9 cellular contexts compared by ENCODE assay signal in the genomic region with DNA sequence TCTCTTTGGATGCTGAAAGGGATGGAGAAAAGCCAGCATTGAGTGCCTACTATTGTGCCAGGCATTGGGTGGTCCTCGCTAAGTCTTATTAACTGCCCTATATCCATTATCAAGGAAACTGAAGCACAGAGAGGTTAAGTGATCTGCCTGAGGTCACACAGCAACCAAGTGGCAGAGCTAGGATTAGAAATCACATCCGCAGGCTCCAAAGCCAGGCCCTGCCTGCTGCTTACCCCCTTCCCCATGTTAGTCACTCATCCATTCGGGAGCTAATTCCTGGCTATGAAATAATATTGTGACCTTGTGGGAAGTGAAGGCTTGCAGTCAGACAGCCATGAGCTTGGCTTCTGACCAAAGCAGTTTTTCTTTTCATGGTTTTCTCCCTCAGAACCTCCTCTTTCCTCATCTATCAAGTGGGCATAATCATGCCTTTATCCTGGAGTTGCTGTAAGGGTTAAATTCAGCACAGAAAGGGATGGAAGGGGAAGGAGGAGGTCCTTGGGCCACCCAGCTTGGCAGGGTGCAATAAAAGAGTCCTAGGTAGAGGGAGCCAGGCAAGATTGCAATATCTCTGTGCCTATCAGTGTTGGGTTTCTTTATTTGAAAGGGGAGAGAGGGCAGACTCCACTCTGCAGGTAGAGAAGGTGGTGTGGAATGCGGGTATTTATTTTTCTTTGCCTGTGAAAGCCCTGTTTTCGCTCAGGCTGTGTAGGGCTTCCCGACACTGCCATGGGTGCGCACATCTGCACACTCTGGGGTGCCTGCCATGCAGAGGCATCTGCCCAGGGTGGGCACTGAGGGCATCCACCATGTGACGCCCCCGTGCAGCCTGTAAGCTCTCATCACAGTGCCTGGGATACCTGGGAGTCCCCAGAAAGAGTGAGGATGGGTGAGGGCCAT. TPM values are rescaled to one million over a fixed set of nuclear protein-coding genes. Genes with fewer than 3 reads are reported as not detected.
DNase-seq lines count a peak whose midpoint lies in the region; ATAC-seq and TF ChIP-seq lines count a peak whose summit lies in the region.
"Had no signal": no experiment of that assay in that cellular context is flagged by ENCODE, and none has a peak within 500 bp of the region (broad histone marks: within the 10 kb centered on the region; RNA-seq: fewer than 3 reads in every experiment).

No MANE protein-coding gene starts in this region.

- H3K9me3 ChIP-seq in GM23248 (ENCODE audit: low read depth), result no peaks in the 10 kb centered on the region
- H3K9me3 ChIP-seq in PC-9 (ENCODE audit: insufficient read depth, low read depth), result no peaks in the 10 kb centered on the region
- H3K9me3 ChIP-seq in prostate gland, result no peaks in the 10 kb centered on the region
- H3K9me3 ChIP-seq: SJSA1 had no signal

- TF ChIP-seq CTCF in PC-9 (conservative IDR thresholded peaks at IDR 0.05) (no peak), endothelial cell (IDR thresholded peaks at IDR 0.05; ENCODE audit: unreplicated experiment) (no peak), prostate gland (IDR thresholded peaks at IDR 0.05) (no peak)

- H3K36me3 ChIP-seq in GM23248 (ENCODE audit: low read depth) (no peaks in the 10 kb centered on the region), PC-9 (ENCODE audit: low read depth) (0 out of 2 replicates have a peak, but pooled peaks cover 7% of the 10 kb centered on the region), prostate gland (no peaks in the 10 kb centered on the region)

- peak overlapping the region; percentile 18; the same call in 1 of the 2 replicates for H3K9ac ChIP-seq in GM23248

- peaks cover 26% of the 10 kb centered on the region for H3K27me3 Mint-ChIP-seq in endothelial cell (ENCODE audit: unreplicated experiment)

- CTCF ChIA-PET in PC-9 (lab: Charles Lee), result no interaction called here

- BruUV-seq in PC-9 (replicated peaks; lab: Mats Ljungman, UMichigan), result no TSS peak

- no peaks in the 10 kb centered on the region for H4K20me1 ChIP-seq in GM23248 (ENCODE audit: insufficient read depth)
- H4K20me1 ChIP-seq in PC-9 (ENCODE audit: insufficient read depth), result peaks cover 22% of the 10 kb centered on the region

- H3K79me2 ChIP-seq in GM23248 (ENCODE audit: insufficient read depth) (peaks cover 90% of the 10 kb centered on the region), PC-9 (ENCODE audit: low read depth) (peaks cover 94% of the 10 kb centered on the region)

- H3K36me3 Mint-ChIP-seq in endothelial cell (ENCODE audit: low read depth, unreplicated experiment), result peaks cover 6% of the 10 kb centered on the region

- H3K4me3 Mint-ChIP-seq in endothelial cell (ENCODE audit: unreplicated experiment), result peak overlapping the region; percentile 76

- H3K27ac ChIP-seq in GM23248 (no peak overlapping the region), PC-9 (peak overlapping the region; percentile 94), prostate gland (peak overlapping the region; percentile 96 to 99)

- no peaks in the 10 kb centered on the region for H3K9me3 Mint-ChIP-seq in endothelial cell (ENCODE audit: unreplicated experiment)

- peaks cover 53% of the 10 kb centered on the region for H3K4me1 Mint-ChIP-seq in endothelial cell (ENCODE audit: unreplicated experiment)

- peak overlapping the region; percentile 100 for H3K27ac Mint-ChIP-seq in endothelial cell (ENCODE audit: unreplicated experiment)

- H3F3A ChIP-seq in GM23248 (ENCODE audit: insufficient read depth), result peaks cover 9% of the 10 kb centered on the region
- H3F3A ChIP-seq in PC-9 (ENCODE audit: insufficient read depth, low read depth), result peaks cover 57% of the 10 kb centered on the region

- no peaks in the 10 kb centered on the region for H3K9me2 ChIP-seq in GM23248 (ENCODE audit: insufficient read depth)
- no peaks in the 10 kb centered on the region for H3K9me2 ChIP-seq in PC-9 (ENCODE audit: insufficient read depth)

- POLR2A ChIA-PET in PC-9 (lab: Charles Lee; ENCODE audit: unreplicated experiment), result interaction anchor here (0.6 kb wide), 2 partner anchors 9 to 18 kb away, joined by 3 to 6 read pairs; no protein-coding TSS in a partner anchor

- ATAC-seq in HG03097 (IDR thresholded peaks at IDR 0.05; ENCODE audit: low FRiP score, unreplicated experiment) (no peak), HG02884 (IDR thresholded peaks at IDR 0.05; ENCODE audit: unreplicated experiment) (no peak), esophagus mucosa (no peak)

- no peak for TF ChIP-seq POLR2A in prostate gland (IDR thresholded peaks at IDR 0.05)

- intact Hi-C loops in PC-9 (cut with micrococcal nuclease; ENCODE audit: unreplicated experiment), result no loop called here
- intact Hi-C loops in prostate gland (cut with DNase I), result loop anchor here (5.0 kb wide), 1 partner anchor 50 kb away; no protein-coding TSS in a partner anchor

- no peak overlapping the region for H3K4me2 ChIP-seq in GM23248 (ENCODE audit: unreplicated experiment)
- peak overlapping the region; percentile 88 for H3K4me2 ChIP-seq in PC-9

- H2AFZ ChIP-seq in GM23248 (no peak overlapping the region), PC-9 (no peak overlapping the region)

- H3K4me1 ChIP-seq in GM23248 (ENCODE audit: insufficient read depth), result peaks cover 23% of the 10 kb centered on the region
- H3K4me1 ChIP-seq in PC-9 (replicated peaks; ENCODE audit: insufficient read depth), result peaks cover 93% of the 10 kb centered on the region
- peaks cover 62% of the 10 kb centered on the region for H3K4me1 ChIP-seq in prostate gland (replicated peaks)

- in situ Hi-C loops in GM23248 (cut with MboI), result loop anchor here (25.0 kb wide), 2 partner anchors 170 to 345 kb away; a partner anchor contains a TSS

- WGBS in GM23248 (ENCODE audit: low coverage in 1 of 2, low lambda C conversion rate in 2 of 2, missing lambda C conversion rate in 2 of 2), 2 experiments, result 84% methylated on average over 9 of the region's 9 CpGs
- 47% methylated on average over 9 of the region's 9 CpGs for WGBS in prostate gland

- DNase-seq in GM23248 (no peak), PC-9 (peak; percentile 23 to 58), endothelial cell (ENCODE audit: low spot score) (no peak), prostate gland (ENCODE audit: low spot score) (no peak), NCI-H2227 (lab: John Stamatoyannopoulos, UW; ENCODE audit: unreplicated experiment) (no peak)

- H3K27me3 ChIP-seq in GM23248 (replicated peaks; ENCODE audit: insufficient read depth) (no peaks in the 10 kb centered on the region), PC-9 (ENCODE audit: insufficient read depth, low read depth) (no peaks in the 10 kb centered on the region), prostate gland (replicated peaks; ENCODE audit: insufficient read depth) (no peaks in the 10 kb centered on the region)
- H3K27me3 ChIP-seq: SJSA1 had no signal

- H3K4me3 ChIP-seq in GM23248, result no peak overlapping the region
- peak overlapping the region; percentile 96; the same call in 1 of the 2 replicates for H3K4me3 ChIP-seq in PC-9
- H3K4me3 ChIP-seq in prostate gland, result no peak overlapping the region
- H3K4me3 ChIP-seq: SJSA1 had no signal

RNA-seq across cellular contexts. Expression of a gene that starts 11.3 kb away (rescaled TPM):
- total RNA-seq in GM23248 (2014; rRNA removed; shearing (Covaris generic)), result 9.1 and 17.8 TPM in 2 replicates
- 4.4 and 5.2 TPM in 2 replicates for polyA plus RNA-seq in GM23248 (2016; fragmentation: Nextera tagmentation; extraction: Ambion mirVana)
- total RNA-seq in PC-9 (2021) (86.3 and 92.9 TPM in 2 replicates), endothelial cell (ENCODE audit: unreplicated experiment) (46.2 TPM), prostate gland (10 to 100 TPM; 69.2 to 71.0 TPM), esophagus mucosa (20.4 TPM)

Comparison
In these comparisons a context has a peak if more than half of its experiments do, and no peak if none do; other contexts are left out.
1. DNase-seq: peak in PC-9 (2 of 2); none in GM23248 (single experiment), endothelial cell (single experiment), prostate gland (single experiment) and NCI-H2227 (single experiment).